ENCODE assay signal across 13 cellular contexts in the genomic region with DNA sequence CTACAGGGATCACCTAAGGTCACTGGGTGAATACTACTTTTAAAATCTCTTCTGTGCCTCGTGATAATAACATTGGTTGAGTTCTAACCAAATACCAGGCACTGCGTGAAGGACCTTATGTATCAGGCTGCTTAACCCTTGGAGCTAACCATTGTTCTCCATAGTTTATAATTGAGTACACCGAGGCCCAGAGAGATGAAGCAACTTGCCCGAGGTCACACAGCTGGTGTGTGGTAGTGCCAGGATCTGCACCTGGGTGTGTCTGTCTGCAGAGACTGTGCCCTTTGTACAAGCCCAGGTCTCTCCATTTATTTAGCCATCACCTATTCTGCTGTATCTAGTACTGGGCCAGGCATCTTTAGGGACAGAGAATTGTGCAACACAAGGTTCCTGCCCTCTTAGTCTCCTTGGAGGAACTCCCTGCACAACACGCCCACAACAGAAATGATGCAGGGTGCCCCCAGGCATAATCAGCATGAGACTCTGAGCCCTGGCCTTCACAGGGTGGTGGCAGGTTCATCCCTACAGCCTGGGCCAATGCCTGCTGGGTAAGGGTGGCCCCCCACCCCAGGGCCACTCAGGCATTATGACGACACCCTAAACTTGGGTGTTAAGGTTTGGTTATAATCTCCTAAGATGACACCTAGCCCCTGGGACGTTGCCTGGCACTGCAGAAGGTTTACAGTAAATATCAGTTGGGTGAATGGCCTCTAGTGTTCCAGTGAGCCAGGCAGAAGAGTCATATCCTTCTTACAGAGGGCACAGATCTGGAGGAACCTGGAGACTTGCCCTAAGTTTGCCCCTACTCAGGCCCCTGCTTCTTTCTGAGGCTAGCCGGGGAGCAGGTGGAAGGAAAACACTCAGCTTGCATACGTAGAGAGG. TPM values are rescaled to one million over a fixed set of nuclear protein-coding genes. Genes with fewer than 3 reads are reported as not detected.
A peak's percentile ranks its signal among the peaks of the same experiment; 100 is the strongest.
DNase-seq lines count a peak whose midpoint lies in the region; ATAC-seq and TF ChIP-seq lines count a peak whose summit lies in the region.
"Had no signal": no experiment of that assay in that cellular context is flagged by ENCODE, and none has a peak within 500 bp of the region (broad histone marks: within the 10 kb centered on the region; RNA-seq: fewer than 3 reads in every experiment).

No MANE protein-coding gene starts in this region.

- H3K9me3 Mint-ChIP-seq in activated T-helper 1 cell treated with anti-CD3 and anti-CD28 coated beads, Interleukin-12 subunit alpha, Interleukin-12 subunit beta, Interleukin-2, Interleukin-4 antibody, amounts not matched to agents 30 ng/mL and 10 ng/mL and 1 ng/mL, durations not matched to agents 14 hours and 24 hours and 36 hours, result no peaks in the 10 kb centered on the region
- H3K9me3 Mint-ChIP-seq: stimulated activated effector memory CD8-positive, alpha-beta T cell treated with anti-CD3 and anti-CD28 coated beads, Interleukin-12 subunit alpha, Interleukin-12 subunit beta, amount 100 ng/mL, for 72 hours had no signal

- TF ChIP-seq EP300 in ovary (IDR thresholded peaks at IDR 0.05), result no peak

- H3K36me3 Mint-ChIP-seq in activated T-helper 1 cell treated with anti-CD3 and anti-CD28 coated beads, Interleukin-12 subunit alpha, Interleukin-12 subunit beta, Interleukin-2, Interleukin-4 antibody, amounts not matched to agents 30 ng/mL and 10 ng/mL and 1 ng/mL, durations not matched to agents 14 hours and 24 hours and 36 hours (ENCODE audit: low read depth), result no peaks in the 10 kb centered on the region
- H3K36me3 Mint-ChIP-seq: stimulated activated effector memory CD8-positive, alpha-beta T cell treated with anti-CD3 and anti-CD28 coated beads, Interleukin-12 subunit alpha, Interleukin-12 subunit beta, amount 100 ng/mL, for 72 hours had no signal

- H3K9ac ChIP-seq in SK-N-MC (ENCODE audit: insufficient read length), result no peak overlapping the region
- H3K9ac ChIP-seq: parathyroid adenoma had no signal

- H3K27ac Mint-ChIP-seq in activated T-helper 1 cell treated with anti-CD3 and anti-CD28 coated beads, Interleukin-12 subunit alpha, Interleukin-12 subunit beta, Interleukin-2, Interleukin-4 antibody, amounts not matched to agents 30 ng/mL and 10 ng/mL and 1 ng/mL, durations not matched to agents 14 hours and 24 hours and 36 hours, result no peak overlapping the region
- H3K27ac Mint-ChIP-seq: stimulated activated effector memory CD8-positive, alpha-beta T cell treated with anti-CD3 and anti-CD28 coated beads, Interleukin-12 subunit alpha, Interleukin-12 subunit beta, amount 100 ng/mL, for 72 hours; T-helper 17 cell had no signal

- H3K9me3 ChIP-seq in SK-N-MC (ENCODE audit: low read depth, low read length), result no peaks in the 10 kb centered on the region
- no peaks in the 10 kb centered on the region for H3K9me3 ChIP-seq in ovary

- no peak for TF ChIP-seq POLR2A in ovary (IDR thresholded peaks at IDR 0.05)

- no peak for TF ChIP-seq CTCF in fibroblast of mammary gland (conservative IDR thresholded peaks at IDR 0.05; ENCODE audit: control insufficient read depth, insufficient read depth, low read depth, low read length)
- TF ChIP-seq CTCF in ovary (IDR thresholded peaks at IDR 0.05), result no peak

- no peak overlapping the region for H3K4me3 Mint-ChIP-seq in activated T-helper 1 cell treated with anti-CD3 and anti-CD28 coated beads, Interleukin-12 subunit alpha, Interleukin-12 subunit beta, Interleukin-2, Interleukin-4 antibody, amounts not matched to agents 30 ng/mL and 10 ng/mL and 1 ng/mL, durations not matched to agents 14 hours and 24 hours and 36 hours
- H3K4me3 Mint-ChIP-seq: stimulated activated effector memory CD8-positive, alpha-beta T cell treated with anti-CD3 and anti-CD28 coated beads, Interleukin-12 subunit alpha, Interleukin-12 subunit beta, amount 100 ng/mL, for 72 hours; T-helper 17 cell had no signal

- H3K36me3 ChIP-seq in SK-N-MC (ENCODE audit: insufficient read depth, low read length) (no peaks in the 10 kb centered on the region), ovary (no peaks in the 10 kb centered on the region)

- WGBS in ovary, 3 donors, result 32 to 38% (median 35%) methylated on average over 9 of the region's 9 CpGs

- ATAC-seq in HG02981 (IDR thresholded peaks at IDR 0.05; ENCODE audit: unreplicated experiment), result no peak
- ATAC-seq: stimulated activated effector memory CD8-positive, alpha-beta T cell treated with anti-CD3 and anti-CD28 coated beads, Interleukin-12 subunit alpha, Interleukin-12 subunit beta, amount 100 ng/mL, for 72 hours; T-helper 17 cell had no signal

- no peaks in the 10 kb centered on the region for H3K4me1 Mint-ChIP-seq in activated T-helper 1 cell treated with anti-CD3 and anti-CD28 coated beads, Interleukin-12 subunit alpha, Interleukin-12 subunit beta, Interleukin-2, Interleukin-4 antibody, amounts not matched to agents 30 ng/mL and 10 ng/mL and 1 ng/mL, durations not matched to agents 14 hours and 24 hours and 36 hours (ENCODE audit: low read depth)
- H3K4me1 Mint-ChIP-seq: stimulated activated effector memory CD8-positive, alpha-beta T cell treated with anti-CD3 and anti-CD28 coated beads, Interleukin-12 subunit alpha, Interleukin-12 subunit beta, amount 100 ng/mL, for 72 hours; T-helper 17 cell had no signal

- peaks cover 2% of the 10 kb centered on the region for H3K27me3 Mint-ChIP-seq in activated T-helper 1 cell treated with anti-CD3 and anti-CD28 coated beads, Interleukin-12 subunit alpha, Interleukin-12 subunit beta, Interleukin-2, Interleukin-4 antibody, amounts not matched to agents 30 ng/mL and 10 ng/mL and 1 ng/mL, durations not matched to agents 14 hours and 24 hours and 36 hours (ENCODE audit: insufficient read depth)

- H3K27me3 ChIP-seq in ovary, result no peaks in the 10 kb centered on the region

- H3K4me3 ChIP-seq in SK-N-MC (peak overlapping the region; percentile 56), fibroblast of mammary gland (ENCODE audit: control insufficient read depth, low read depth, low read length) (peak overlapping the region; percentile 38), ovary (peak overlapping the region; percentile 29)

- DNase-seq in COLO829 (ENCODE audit: low spot score) (peak; percentile 28), SK-N-MC (ENCODE audit: low read depth, low spot score) (no peak), fibroblast of mammary gland (ENCODE audit: low read depth) (peak; percentile 58), ovary (peak in 1 of 5 donors; percentile 45), NCI-H1436 treated with DMSO at 0.1 percent for 48 hours (lab: John Stamatoyannopoulos, UW) (no peak), AG08396 (ENCODE audit: low spot score) (no peak)
- no peak for DNase-seq in activated T-helper 1 cell treated with anti-CD3 and anti-CD28 coated beads, Interleukin-12 subunit alpha, Interleukin-12 subunit beta, Interleukin-2, Interleukin-4 antibody, amounts not matched to agents 30 ng/mL and 10 ng/mL and 1 ng/mL, durations not matched to agents 14 hours and 24 hours and 36 hours (ENCODE audit: low spot score)
- DNase-seq: activated effector memory CD4-positive, alpha-beta T cell treated with Interleukin-2 at 50 U/mL for 16 hours; NCI-H187 treated with DMSO at 0.1 percent for 48 hours; T-helper 17 cell had no signal

- H3K4me1 ChIP-seq in ovary (ENCODE audit: insufficient read depth), result peaks cover 16% of the 10 kb centered on the region

- intact Hi-C loops in ovary (cut with DNase I), result no loop called here
- intact Hi-C loops in activated T-helper 1 cell treated with anti-CD3 and anti-CD28 coated beads, Interleukin-12 subunit alpha, Interleukin-12 subunit beta, Interleukin-2, Interleukin-4 antibody, amounts not matched to agents 30 ng/mL and 10 ng/mL and 1 ng/mL, durations not matched to agents 14 hours and 24 hours and 36 hours (cut with micrococcal nuclease), result no loop called here

- peak overlapping the region; percentile 93 for H3K27ac ChIP-seq in SK-N-MC
- H3K27ac ChIP-seq in ovary, result peak overlapping the region; percentile 9 to 69
- H3K27ac ChIP-seq: parathyroid adenoma had no signal

RNA-seq across cellular contexts. Expression of gene UNC5B, which starts 31.6 kb away (rescaled TPM):
- total RNA-seq in ovary, result 10 to 100 TPM in 1 of 7 donors, 1 to 10 TPM in 6; 3.7 to 48.0 (median 6.8) TPM
- 1 to 10 TPM; 2.7 to 4.2 TPM for polyA plus RNA-seq in ovary
- 0.07 and 0.10 TPM in 2 replicates for total RNA-seq in activated T-helper 1 cell treated with anti-CD3 and anti-CD28 coated beads, Interleukin-12 subunit alpha, Interleukin-12 subunit beta, Interleukin-2, Interleukin-4 antibody, amounts not matched to agents 30 ng/mL and 10 ng/mL and 1 ng/mL, durations not matched to agents 14 hours and 24 hours and 36 hours
- total RNA-seq: T-helper 17 cell had no signal

Comparison
In these comparisons a context has a peak if more than half of its experiments do, and no peak if none do; other contexts are left out.
1. DNase-seq: peak in COLO829 (single experiment) and fibroblast of mammary gland (single experiment); none in SK-N-MC (single experiment), NCI-H1436 treated with DMSO at 0.1 percent for 48 hours (single experiment), activated T-helper 1 cell treated with anti-CD3 and anti-CD28 coated beads, Interleukin-12 subunit alpha, Interleukin-12 subunit beta, Interleukin-2, Interleukin-4 antibody, amounts not matched to agents 30 ng/mL and 10 ng/mL and 1 ng/mL, durations not matched to agents 14 hours and 24 hours and 36 hours (single experiment) and AG08396 (single experiment).
2. Peak in every context shown above with its lines, with median percentiles within 50 percentile points of each other: H3K4me3 ChIP-seq.